In genomic region chr16:10256855-10257641, GRCh38 we compare ENCODE assay signal across 8 cellular contexts.
DNase-seq lines count a peak whose midpoint lies in the region; ATAC-seq and TF ChIP-seq lines count a peak whose summit lies in the region.

No MANE protein-coding gene starts in this region.

- H3K4me1 ChIP-seq in BE2C: no peaks in the 10 kb centered on the region

- ATAC-seq in GM18873 (IDR thresholded peaks at IDR 0.05; ENCODE audit: low FRiP score, unreplicated experiment): no peak

- H3K27me3 ChIP-seq in BE2C: no peaks in the 10 kb centered on the region

- peak; percentile 74 for TF ChIP-seq CTCF in BE2C (IDR thresholded peaks at IDR 0.05; ENCODE audit: low read depth, low read length)
- TF ChIP-seq CTCF in GM20000 (IDR thresholded peaks at IDR 0.05; ENCODE audit: extremely low read depth, missing control alignments): peak; percentile 82
- peak; percentile 80 for TF ChIP-seq CTCF in fibroblast of the aortic adventitia (IDR thresholded peaks at IDR 0.05; ENCODE audit: insufficient read depth, low read length)

- DNase-seq in BE2C (peak; percentile 29), GM20000 (ENCODE audit: low spot score) (peak; percentile 86), NOMO-1 treated with DMSO at 0.1 percent for 48 hours (lab: John Stamatoyannopoulos, UW; ENCODE audit: unreplicated experiment) (peak; percentile 53), fibroblast of the aortic adventitia (ENCODE audit: low read depth) (peak; percentile 5), putamen (ENCODE audit: low spot score) (peak; percentile 8), NCI-H1694 treated with DMSO at 0.1 percent for 48 hours (lab: John Stamatoyannopoulos, UW) (no peak)
- peak; percentile 39 to 52 for DNase-seq in activated T-cell treated with anti-CD3 and anti-CD28 coated beads, Interleukin-2, amount 50 U/mL, for 48 hours

- H3K36me3 ChIP-seq in BE2C: no peaks in the 10 kb centered on the region

- no peaks in the 10 kb centered on the region; the same call in 1 of the 2 replicates for H3K9me3 ChIP-seq in BE2C

- no peak overlapping the region for H3K4me3 ChIP-seq in BE2C (ENCODE audit: low read depth, low read length)
- no peak overlapping the region for H3K4me3 ChIP-seq in fibroblast of the aortic adventitia (ENCODE audit: low read depth, low read length)
